ENCODE assay signal across 24 cellular contexts in the genomic region with DNA sequence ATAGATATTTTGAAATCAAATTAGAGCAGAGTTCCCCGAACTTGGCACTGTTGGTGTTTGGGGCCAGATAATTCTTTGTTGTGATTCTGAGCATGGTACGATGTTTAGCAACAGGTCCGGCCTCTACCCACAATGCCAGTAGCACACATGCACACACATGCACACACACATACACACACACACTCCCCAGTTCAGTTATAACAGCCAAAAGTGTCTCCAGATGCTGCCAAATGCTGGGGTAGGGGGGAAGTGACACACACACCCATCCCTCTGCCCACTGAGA.
"Had no signal": no experiment of that assay in that cellular context is flagged by ENCODE, and none has a peak within 500 bp of the region (broad histone marks: within the 10 kb centered on the region; RNA-seq: fewer than 3 reads in every experiment).

No MANE protein-coding gene starts in this region.

- FAIRE-seq: small intestine had no signal

- H3K27ac ChIP-seq: heart right ventricle, hepatocyte, lower lobe of right lung, ovary, prostate gland, sigmoid colon, spleen, suprapubic skin, thoracic aorta, tibial artery, uterus had no signal

- DNase-seq: heart right ventricle; islet precursor cell; left ventricle myocardium superior; lower lobe of right lung; mammary epithelial cell; mesenchymal stem cell; naive B cell; natural killer cell; ovary; posterior cingulate gyrus; retina; right cardiac atrium; sigmoid colon; small intestine; spleen; stimulated activated CD4-positive, alpha-beta T cell treated with anti-CD3 and anti-CD28 coated beads, Interleukin-4, amount 100 ng/mL, for 24 hours; stimulated activated naive CD4-positive, alpha-beta T cell; tibial artery; uterus had no signal

- ATAC-seq: heart right ventricle; left ventricle myocardium superior; lower lobe of right lung; natural killer cell; right cardiac atrium; stimulated activated effector memory CD8-positive, alpha-beta T cell treated with anti-CD3 and anti-CD28 coated beads, Interleukin-12 subunit alpha, Interleukin-12 subunit beta, amount 100 ng/mL, for 72 hours had no signal

- H3K4me3 ChIP-seq: heart right ventricle, hepatocyte, lower lobe of right lung, ovary, prostate gland, sigmoid colon, spleen, suprapubic skin, thoracic aorta, tibial artery, uterus had no signal

- H3K36me3 ChIP-seq: heart right ventricle, lower lobe of right lung, ovary, prostate gland, sigmoid colon, spleen, suprapubic skin, thoracic aorta, tibial artery, uterus had no signal

- H3K9me3 ChIP-seq: lower lobe of right lung, ovary, prostate gland, sigmoid colon, spleen, suprapubic skin, thoracic aorta, tibial artery, uterus had no signal

- H3K4me1 ChIP-seq: heart right ventricle, lower lobe of right lung, prostate gland, sigmoid colon, spleen, suprapubic skin, tibial artery, uterus had no signal

- H3K27me3 ChIP-seq: hepatocyte, ovary, sigmoid colon, suprapubic skin, tibial artery, uterus had no signal
